In the genomic region with DNA sequence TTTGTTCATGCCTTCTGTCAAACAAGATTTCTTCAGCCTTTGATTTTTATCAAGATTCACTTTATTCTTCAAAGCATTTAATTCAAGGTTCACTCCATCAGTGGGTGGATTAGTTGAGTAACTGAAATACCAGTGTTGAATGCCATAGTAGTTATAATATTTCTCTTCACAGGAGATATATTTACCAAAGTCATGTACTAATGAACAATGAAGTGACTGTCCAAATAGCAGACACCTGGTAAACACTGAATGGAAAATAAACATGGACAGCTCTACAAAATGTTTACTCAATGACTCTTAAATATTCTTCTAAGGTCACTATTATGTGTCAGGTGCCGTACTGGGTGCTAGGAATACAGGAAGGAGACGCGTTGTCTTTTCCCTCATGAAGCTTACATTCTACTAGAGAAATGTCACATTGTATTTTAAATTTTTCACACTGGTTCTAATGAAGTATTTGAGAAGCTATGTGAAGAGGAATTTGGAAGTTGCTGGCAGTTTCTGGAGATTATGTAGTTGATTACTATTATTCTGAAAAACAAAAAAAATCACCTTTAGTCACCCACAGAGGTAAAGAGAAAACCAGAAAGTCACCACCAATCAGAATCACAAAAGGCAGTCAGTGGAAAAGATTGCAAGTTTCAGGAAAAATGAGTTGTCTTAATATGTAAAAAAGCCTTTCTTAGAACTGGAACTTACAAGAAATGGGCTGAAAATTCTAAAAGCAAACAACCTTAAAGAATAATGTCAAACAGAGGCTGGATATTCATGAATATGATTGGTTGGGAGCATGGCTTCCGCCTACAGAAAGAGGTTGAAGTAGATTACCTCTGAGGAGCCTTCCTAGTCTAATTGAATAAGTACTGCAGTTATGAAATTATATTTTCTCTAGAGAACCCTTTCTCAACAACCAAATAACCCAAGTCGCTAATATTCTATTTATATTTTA, we compare ENCODE assay signal across 1 cellular context.
A peak's percentile ranks its signal among the peaks of the same experiment; 100 is the strongest.
TF ChIP-seq lines count a peak whose summit lies in the region.

No MANE protein-coding gene starts in this region.

TF ChIP-seq in HepG2, 621 proteins besides CTCF, POLR2A, EP300 and RAD21 (continued from another document and continues in another):
- TF ChIP-seq TEAD3 (CRISPR knock-in tag; optimal IDR thresholded peaks at IDR 0.05; ENCODE audit: borderline replicate concordance) (peak; percentile 11), ZNF12 (CRISPR knock-in tag; IDR thresholded peaks at IDR 0.05) (0 out of 2 replicates have a peak, but pooled peaks have one; percentile 11), ZNF124 (CRISPR knock-in tag; IDR thresholded peaks at IDR 0.05) (no peak), STAG1 (CRISPR knock-in tag; IDR thresholded peaks at IDR 0.05) (no peak), ZNF3 (CRISPR knock-in tag; IDR thresholded peaks at IDR 0.05) (peak; percentile 86; the same call in 1 of the 2 replicates), ZNF570 (CRISPR knock-in tag; IDR thresholded peaks at IDR 0.05; ENCODE audit: borderline replicate concordance) (no peak), BCL6 (CRISPR knock-in tag; IDR thresholded peaks at IDR 0.05) (peak; percentile 74), ZNF292 (CRISPR knock-in tag; IDR thresholded peaks at IDR 0.05; ENCODE audit: borderline replicate concordance, low read depth) (no peak), RXRB (CRISPR knock-in tag; IDR thresholded peaks at IDR 0.05; ENCODE audit: borderline replicate concordance) (peak; percentile 75), ZNF431 (CRISPR knock-in tag; IDR thresholded peaks at IDR 0.05; ENCODE audit: borderline replicate concordance, low read depth) (no peak), ZNF772 (CRISPR knock-in tag; IDR thresholded peaks at IDR 0.05) (no peak), NFRKB (IDR thresholded peaks at IDR 0.05) (no peak), U2AF1 (optimal IDR thresholded peaks at IDR 0.05; ENCODE audit: low read depth, low read length) (no peak), MYC (CRISPR knock-in tag; IDR thresholded peaks at IDR 0.05; ENCODE audit: borderline replicate concordance) (no peak), TBX2 (CRISPR knock-in tag; IDR thresholded peaks at IDR 0.05; ENCODE audit: borderline replicate concordance) (peak; percentile 58; the same call in 1 of the 2 replicates), ZNF160 (CRISPR knock-in tag; IDR thresholded peaks at IDR 0.05) (no peak), ZBTB8A (CRISPR knock-in tag; IDR thresholded peaks at IDR 0.05; ENCODE audit: borderline replicate concordance, low read depth) (no peak), NR2F2 (IDR thresholded peaks at IDR 0.05; ENCODE audit: borderline replicate concordance, low read depth) (peak; percentile 56; the same call in 1 of the 2 replicates), CREB1 (IDR thresholded peaks at IDR 0.05) (no peak), CREB1 (CRISPR knock-in tag; IDR thresholded peaks at IDR 0.05) (peak; percentile 33; the same call in 1 of the 2 replicates), SIN3B (IDR thresholded peaks at IDR 0.05; ENCODE audit: low read length) (no peak), KDM4B (CRISPR knock-in tag; IDR thresholded peaks at IDR 0.05) (no peak), ZNF878 (CRISPR knock-in tag; IDR thresholded peaks at IDR 0.05) (no peak), ZNF891 (CRISPR knock-in tag; IDR thresholded peaks at IDR 0.05) (no peak), XBP1 (CRISPR knock-in tag; IDR thresholded peaks at IDR 0.05) (no peak), FOXJ3 (CRISPR knock-in tag; IDR thresholded peaks at IDR 0.05; ENCODE audit: borderline replicate concordance) (peak; percentile 82; the same call in 1 of the 2 replicates), ZSCAN12 (CRISPR knock-in tag; IDR thresholded peaks at IDR 0.05) (no peak), EHMT2 (IDR thresholded peaks at IDR 0.05; ENCODE audit: borderline replicate concordance, low read depth, low read length) (no peak), FOXP1 (IDR thresholded peaks at IDR 0.05) (peak; percentile 92), FOXP1 (CRISPR knock-in tag; IDR thresholded peaks at IDR 0.05) (peak; percentile 93), SOX13 (IDR thresholded peaks at IDR 0.05) (0 out of 2 replicates have a peak, but pooled peaks have one; percentile 39), SOX13 (CRISPR knock-in tag; conservative IDR thresholded peaks at IDR 0.05 in 1 of 2, IDR thresholded peaks at IDR 0.05 in 1 of 2) (peak in 1 of 2 experiments; percentile 93; a peak in 2 of 4 replicates), FOSL2 (CRISPR knock-in tag; IDR thresholded peaks at IDR 0.05) (peak; percentile 54; the same call in 1 of the 2 replicates), YEATS2 (CRISPR knock-in tag; IDR thresholded peaks at IDR 0.05; ENCODE audit: borderline replicate concordance) (no peak), HOXA9 (CRISPR knock-in tag; IDR thresholded peaks at IDR 0.05; ENCODE audit: borderline replicate concordance) (no peak), ZNF720 (CRISPR knock-in tag; IDR thresholded peaks at IDR 0.05) (no peak), ZNF652 (CRISPR knock-in tag; IDR thresholded peaks at IDR 0.05; ENCODE audit: borderline replicate concordance, low read depth) (no peak), ZNF224 (CRISPR knock-in tag; IDR thresholded peaks at IDR 0.05) (no peak), STAT5B (CRISPR knock-in tag; IDR thresholded peaks at IDR 0.05) (no peak)
- TF ChIP-seq, protein P1, sequence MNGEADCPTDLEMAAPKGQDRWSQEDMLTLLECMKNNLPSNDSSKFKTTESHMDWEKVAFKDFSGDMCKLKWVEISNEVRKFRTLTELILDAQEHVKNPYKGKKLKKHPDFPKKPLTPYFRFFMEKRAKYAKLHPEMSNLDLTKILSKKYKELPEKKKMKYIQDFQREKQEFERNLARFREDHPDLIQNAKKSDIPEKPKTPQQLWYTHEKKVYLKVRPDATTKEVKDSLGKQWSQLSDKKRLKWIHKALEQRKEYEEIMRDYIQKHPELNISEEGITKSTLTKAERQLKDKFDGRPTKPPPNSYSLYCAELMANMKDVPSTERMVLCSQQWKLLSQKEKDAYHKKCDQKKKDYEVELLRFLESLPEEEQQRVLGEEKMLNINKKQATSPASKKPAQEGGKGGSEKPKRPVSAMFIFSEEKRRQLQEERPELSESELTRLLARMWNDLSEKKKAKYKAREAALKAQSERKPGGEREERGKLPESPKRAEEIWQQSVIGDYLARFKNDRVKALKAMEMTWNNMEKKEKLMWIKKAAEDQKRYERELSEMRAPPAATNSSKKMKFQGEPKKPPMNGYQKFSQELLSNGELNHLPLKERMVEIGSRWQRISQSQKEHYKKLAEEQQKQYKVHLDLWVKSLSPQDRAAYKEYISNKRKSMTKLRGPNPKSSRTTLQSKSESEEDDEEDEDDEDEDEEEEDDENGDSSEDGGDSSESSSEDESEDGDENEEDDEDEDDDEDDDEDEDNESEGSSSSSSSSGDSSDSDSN (CRISPR knock-in tag; IDR thresholded peaks at IDR 0.05) = no peak
- TF ChIP-seq, protein P2, sequence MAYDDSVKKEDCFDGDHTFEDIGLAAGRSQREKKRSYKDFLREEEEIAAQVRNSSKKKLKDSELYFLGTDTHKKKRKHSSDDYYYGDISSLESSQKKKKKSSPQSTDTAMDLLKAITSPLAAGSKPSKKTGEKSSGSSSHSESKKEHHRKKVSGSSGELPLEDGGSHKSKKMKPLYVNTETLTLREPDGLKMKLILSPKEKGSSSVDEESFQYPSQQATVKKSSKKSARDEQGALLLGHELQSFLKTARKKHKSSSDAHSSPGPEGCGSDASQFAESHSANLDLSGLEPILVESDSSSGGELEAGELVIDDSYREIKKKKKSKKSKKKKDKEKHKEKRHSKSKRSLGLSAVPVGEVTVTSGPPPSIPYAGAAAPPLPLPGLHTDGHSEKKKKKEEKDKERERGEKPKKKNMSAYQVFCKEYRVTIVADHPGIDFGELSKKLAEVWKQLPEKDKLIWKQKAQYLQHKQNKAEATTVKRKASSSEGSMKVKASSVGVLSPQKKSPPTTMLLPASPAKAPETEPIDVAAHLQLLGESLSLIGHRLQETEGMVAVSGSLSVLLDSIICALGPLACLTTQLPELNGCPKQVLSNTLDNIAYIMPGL (CRISPR knock-in tag; IDR thresholded peaks at IDR 0.05; ENCODE audit: borderline replicate concordance in 1 of 2, low read depth in 1 of 2) = no peak
- TF ChIP-seq, protein P3, sequence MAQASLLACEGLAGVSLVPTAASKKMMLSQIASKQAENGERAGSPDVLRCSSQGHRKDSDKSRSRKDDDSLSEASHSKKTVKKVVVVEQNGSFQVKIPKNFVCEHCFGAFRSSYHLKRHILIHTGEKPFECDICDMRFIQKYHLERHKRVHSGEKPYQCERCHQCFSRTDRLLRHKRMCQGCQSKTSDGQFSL (CRISPR knock-in tag; IDR thresholded peaks at IDR 0.05) = no peak
- TF ChIP-seq, protein P4, sequence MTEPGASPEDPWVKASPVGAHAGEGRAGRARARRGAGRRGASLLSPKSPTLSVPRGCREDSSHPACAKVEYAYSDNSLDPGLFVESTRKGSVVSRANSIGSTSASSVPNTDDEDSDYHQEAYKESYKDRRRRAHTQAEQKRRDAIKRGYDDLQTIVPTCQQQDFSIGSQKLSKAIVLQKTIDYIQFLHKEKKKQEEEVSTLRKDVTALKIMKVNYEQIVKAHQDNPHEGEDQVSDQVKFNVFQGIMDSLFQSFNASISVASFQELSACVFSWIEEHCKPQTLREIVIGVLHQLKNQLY (CRISPR knock-in tag; IDR thresholded peaks at IDR 0.05) = no peak
- TF ChIP-seq, protein P5, sequence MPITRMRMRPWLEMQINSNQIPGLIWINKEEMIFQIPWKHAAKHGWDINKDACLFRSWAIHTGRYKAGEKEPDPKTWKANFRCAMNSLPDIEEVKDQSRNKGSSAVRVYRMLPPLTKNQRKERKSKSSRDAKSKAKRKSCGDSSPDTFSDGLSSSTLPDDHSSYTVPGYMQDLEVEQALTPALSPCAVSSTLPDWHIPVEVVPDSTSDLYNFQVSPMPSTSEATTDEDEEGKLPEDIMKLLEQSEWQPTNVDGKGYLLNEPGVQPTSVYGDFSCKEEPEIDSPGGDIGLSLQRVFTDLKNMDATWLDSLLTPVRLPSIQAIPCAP (CRISPR knock-in tag; IDR thresholded peaks at IDR 0.05; ENCODE audit: low read depth) = no peak
- TF ChIP-seq, protein P6, sequence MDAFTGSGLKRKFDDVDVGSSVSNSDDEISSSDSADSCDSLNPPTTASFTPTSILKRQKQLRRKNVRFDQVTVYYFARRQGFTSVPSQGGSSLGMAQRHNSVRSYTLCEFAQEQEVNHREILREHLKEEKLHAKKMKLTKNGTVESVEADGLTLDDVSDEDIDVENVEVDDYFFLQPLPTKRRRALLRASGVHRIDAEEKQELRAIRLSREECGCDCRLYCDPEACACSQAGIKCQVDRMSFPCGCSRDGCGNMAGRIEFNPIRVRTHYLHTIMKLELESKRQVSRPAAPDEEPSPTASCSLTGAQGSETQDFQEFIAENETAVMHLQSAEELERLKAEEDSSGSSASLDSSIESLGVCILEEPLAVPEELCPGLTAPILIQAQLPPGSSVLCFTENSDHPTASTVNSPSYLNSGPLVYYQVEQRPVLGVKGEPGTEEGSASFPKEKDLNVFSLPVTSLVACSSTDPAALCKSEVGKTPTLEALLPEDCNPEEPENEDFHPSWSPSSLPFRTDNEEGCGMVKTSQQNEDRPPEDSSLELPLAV (CRISPR knock-in tag; conservative IDR thresholded peaks at IDR 0.05; ENCODE audit: low read depth) = no peak
- TF ChIP-seq, protein P7, sequence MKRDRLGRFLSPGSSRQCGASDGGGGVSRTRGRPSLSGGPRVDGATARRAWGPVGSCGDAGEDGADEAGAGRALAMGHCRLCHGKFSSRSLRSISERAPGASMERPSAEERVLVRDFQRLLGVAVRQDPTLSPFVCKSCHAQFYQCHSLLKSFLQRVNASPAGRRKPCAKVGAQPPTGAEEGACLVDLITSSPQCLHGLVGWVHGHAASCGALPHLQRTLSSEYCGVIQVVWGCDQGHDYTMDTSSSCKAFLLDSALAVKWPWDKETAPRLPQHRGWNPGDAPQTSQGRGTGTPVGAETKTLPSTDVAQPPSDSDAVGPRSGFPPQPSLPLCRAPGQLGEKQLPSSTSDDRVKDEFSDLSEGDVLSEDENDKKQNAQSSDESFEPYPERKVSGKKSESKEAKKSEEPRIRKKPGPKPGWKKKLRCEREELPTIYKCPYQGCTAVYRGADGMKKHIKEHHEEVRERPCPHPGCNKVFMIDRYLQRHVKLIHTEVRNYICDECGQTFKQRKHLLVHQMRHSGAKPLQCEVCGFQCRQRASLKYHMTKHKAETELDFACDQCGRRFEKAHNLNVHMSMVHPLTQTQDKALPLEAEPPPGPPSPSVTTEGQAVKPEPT (CRISPR knock-in tag; IDR thresholded peaks at IDR 0.05; ENCODE audit: low read depth) = no peak
- TF ChIP-seq, protein P8, sequence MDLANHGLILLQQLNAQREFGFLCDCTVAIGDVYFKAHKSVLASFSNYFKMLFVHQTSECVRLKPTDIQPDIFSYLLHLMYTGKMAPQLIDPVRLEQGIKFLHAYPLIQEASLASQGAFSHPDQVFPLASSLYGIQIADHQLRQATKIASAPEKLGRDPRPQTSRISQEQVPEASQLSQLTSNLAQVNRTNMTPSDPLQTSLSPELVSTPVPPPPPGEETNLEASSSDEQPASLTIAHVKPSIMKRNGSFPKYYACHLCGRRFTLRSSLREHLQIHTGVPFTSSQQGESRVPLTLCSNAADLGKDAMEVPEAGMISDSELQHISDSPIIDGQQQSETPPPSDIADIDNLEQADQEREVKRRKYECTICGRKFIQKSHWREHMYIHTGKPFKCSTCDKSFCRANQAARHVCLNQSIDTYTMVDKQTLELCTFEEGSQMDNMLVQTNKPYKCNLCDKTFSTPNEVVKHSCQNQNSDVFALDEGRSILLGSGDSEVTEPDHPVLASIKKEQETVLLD (CRISPR knock-in tag; IDR thresholded peaks at IDR 0.05; ENCODE audit: low read depth) = no peak
- TF ChIP-seq, protein P9, sequence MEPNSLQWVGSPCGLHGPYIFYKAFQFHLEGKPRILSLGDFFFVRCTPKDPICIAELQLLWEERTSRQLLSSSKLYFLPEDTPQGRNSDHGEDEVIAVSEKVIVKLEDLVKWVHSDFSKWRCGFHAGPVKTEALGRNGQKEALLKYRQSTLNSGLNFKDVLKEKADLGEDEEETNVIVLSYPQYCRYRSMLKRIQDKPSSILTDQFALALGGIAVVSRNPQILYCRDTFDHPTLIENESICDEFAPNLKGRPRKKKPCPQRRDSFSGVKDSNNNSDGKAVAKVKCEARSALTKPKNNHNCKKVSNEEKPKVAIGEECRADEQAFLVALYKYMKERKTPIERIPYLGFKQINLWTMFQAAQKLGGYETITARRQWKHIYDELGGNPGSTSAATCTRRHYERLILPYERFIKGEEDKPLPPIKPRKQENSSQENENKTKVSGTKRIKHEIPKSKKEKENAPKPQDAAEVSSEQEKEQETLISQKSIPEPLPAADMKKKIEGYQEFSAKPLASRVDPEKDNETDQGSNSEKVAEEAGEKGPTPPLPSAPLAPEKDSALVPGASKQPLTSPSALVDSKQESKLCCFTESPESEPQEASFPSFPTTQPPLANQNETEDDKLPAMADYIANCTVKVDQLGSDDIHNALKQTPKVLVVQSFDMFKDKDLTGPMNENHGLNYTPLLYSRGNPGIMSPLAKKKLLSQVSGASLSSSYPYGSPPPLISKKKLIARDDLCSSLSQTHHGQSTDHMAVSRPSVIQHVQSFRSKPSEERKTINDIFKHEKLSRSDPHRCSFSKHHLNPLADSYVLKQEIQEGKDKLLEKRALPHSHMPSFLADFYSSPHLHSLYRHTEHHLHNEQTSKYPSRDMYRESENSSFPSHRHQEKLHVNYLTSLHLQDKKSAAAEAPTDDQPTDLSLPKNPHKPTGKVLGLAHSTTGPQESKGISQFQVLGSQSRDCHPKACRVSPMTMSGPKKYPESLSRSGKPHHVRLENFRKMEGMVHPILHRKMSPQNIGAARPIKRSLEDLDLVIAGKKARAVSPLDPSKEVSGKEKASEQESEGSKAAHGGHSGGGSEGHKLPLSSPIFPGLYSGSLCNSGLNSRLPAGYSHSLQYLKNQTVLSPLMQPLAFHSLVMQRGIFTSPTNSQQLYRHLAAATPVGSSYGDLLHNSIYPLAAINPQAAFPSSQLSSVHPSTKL (CRISPR knock-in tag; IDR thresholded peaks at IDR 0.05) = peak; percentile 93
